ENCODE assay signal across 8 cellular contexts in the genomic region with DNA sequence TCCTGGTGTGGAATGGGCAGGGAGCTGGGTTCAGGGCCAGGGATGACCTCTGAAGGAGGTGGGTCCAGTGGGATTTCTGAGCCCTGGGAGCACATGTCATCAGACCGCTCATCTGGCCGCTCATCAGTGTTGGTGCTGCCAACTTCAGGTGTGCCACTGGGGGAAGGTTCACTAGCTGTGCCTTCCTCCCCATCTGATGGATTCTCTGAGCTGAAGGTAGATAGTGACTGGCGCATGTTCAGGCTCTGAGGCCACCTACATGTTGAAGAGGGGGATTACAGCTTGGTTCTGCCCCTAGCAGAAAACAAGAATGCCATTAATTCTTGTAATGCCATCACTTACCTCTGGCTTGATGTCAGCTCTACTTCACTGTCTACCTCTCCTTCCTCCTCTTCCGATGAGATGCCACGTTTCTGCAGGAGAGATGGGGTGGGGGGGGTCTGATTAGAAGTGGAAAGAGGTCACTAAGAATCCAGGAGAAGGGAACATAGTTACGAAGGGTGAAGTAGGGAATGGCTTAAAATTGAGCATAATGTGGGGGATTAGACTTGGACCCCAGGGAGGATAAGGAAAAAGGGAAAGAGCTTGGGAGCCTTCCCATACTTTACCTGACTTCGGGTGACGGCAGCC. TPM values are rescaled to one million over a fixed set of nuclear protein-coding genes. Genes with fewer than 3 reads are reported as not detected.
DNase-seq lines count a peak whose midpoint lies in the region; ATAC-seq, FAIRE-seq and TF ChIP-seq lines count a peak whose summit lies in the region.

No MANE protein-coding gene starts in this region.

- CTCF ChIA-PET in activated CD4-positive, alpha-beta T cell treated with anti-CD3 and anti-CD28 coated beads, Interleukin-2, amount 10 ng/mL, durations not matched to agents 7 days and 5 days (lab: Charles Lee) = interaction anchor here (0.8 to 2.0 kb wide), 12 partner anchors 8 to 161 kb away, joined by 3 to 11 read pairs (median 4); a partner anchor contains a TSS

- TF ChIP-seq EP300 in stomach (IDR thresholded peaks at IDR 0.05) = no peak

- H3K27ac ChIP-seq in fibroblast of lung (ENCODE audit: insufficient read depth, low read length) (peak overlapping the region; percentile 2), stomach (peak overlapping the region in 4 of 5 donors; percentile 3 to 54 (median 32))

- H3K4me1 ChIP-seq in fibroblast of lung (ENCODE audit: control insufficient read depth, extremely low read depth, insufficient read depth, low read length) (peaks cover 24% of the 10 kb centered on the region), stomach (peaks cover 0 to 59% (median 36%) of the 10 kb centered on the region in 4 donors)

- H3K9ac ChIP-seq in fibroblast of lung (ENCODE audit: insufficient read depth, low read length) = no peak overlapping the region

- no peak overlapping the region for H3K4me3 ChIP-seq in fibroblast of lung (replicated peaks in 1 of 4; ENCODE audit: control extremely low read depth in 1 of 4, insufficient read depth in 1 of 4, low read depth in 3 of 4, low read length in 4 of 4)
- no peak overlapping the region for H3K4me3 ChIP-seq in stomach

- no peak overlapping the region for H3K4me3 Mint-ChIP-seq in activated CD4-positive, alpha-beta T cell treated with anti-CD3 and anti-CD28 coated beads, Interleukin-2, amount 10 ng/mL, durations not matched to agents 7 days and 5 days

- peak; percentile 20 for DNase-seq in activated T-cell treated with anti-CD3 and anti-CD28 coated beads, Interleukin-2, amount 50 U/mL, for 1 hour
- no peak for DNase-seq in activated T-cell treated with anti-CD3 and anti-CD28 coated beads for 4 hours
- DNase-seq in RKO (ENCODE audit: low spot score) = peak; percentile 64
- DNase-seq in fibroblast of lung (ENCODE audit: low read depth in 2 of 2) = no peak
- no peak for DNase-seq in stomach
- no peak for DNase-seq in activated CD4-positive, alpha-beta T cell treated with anti-CD3 and anti-CD28 coated beads, Interleukin-2, amount 10 ng/mL, durations not matched to agents 7 days and 5 days
- DNase-seq in GM19239 (ENCODE audit: insufficient read length, low spot score) = no peak

- H3K9me3 ChIP-seq in fibroblast of lung (ENCODE audit: control insufficient read depth, insufficient read depth, low read depth, low read length) = no peaks in the 10 kb centered on the region
- no peaks in the 10 kb centered on the region for H3K9me3 ChIP-seq in stomach

- POLR2A ChIA-PET in activated CD4-positive, alpha-beta T cell treated with anti-CD3 and anti-CD28 coated beads, Interleukin-2, amount 10 ng/mL, durations not matched to agents 7 days and 5 days (lab: Charles Lee) = interaction anchor here (1.4 kb wide), 1 partner anchor 19 kb away, joined by 3 read pairs; a partner anchor contains a TSS

- no peak overlapping the region for H3K27ac Mint-ChIP-seq in activated CD4-positive, alpha-beta T cell treated with anti-CD3 and anti-CD28 coated beads, Interleukin-2, amount 10 ng/mL, durations not matched to agents 7 days and 5 days

- H3K36me3 Mint-ChIP-seq in activated CD4-positive, alpha-beta T cell treated with anti-CD3 and anti-CD28 coated beads, Interleukin-2, amount 10 ng/mL, durations not matched to agents 7 days and 5 days (ENCODE audit: low read depth) = peaks cover 46% of the 10 kb centered on the region

- peaks cover 7% of the 10 kb centered on the region for H3K79me2 ChIP-seq in fibroblast of lung (ENCODE audit: control insufficient read depth, insufficient read depth, low read length)

- H3K27me3 ChIP-seq in fibroblast of lung (ENCODE audit: control insufficient read depth, insufficient read depth, low read length) = no peaks in the 10 kb centered on the region
- no peaks in the 10 kb centered on the region for H3K27me3 ChIP-seq in stomach

- FAIRE-seq in GM19239 (lab: Jason Lieb, UNC) = no peak

- ATAC-seq in GM19452 (IDR thresholded peaks at IDR 0.05; ENCODE audit: unreplicated experiment) = no peak

- WGBS in stomach, 5 donors = 75 to 81% (median 76%) methylated on average over 8 of the region's 8 CpGs

- no peaks in the 10 kb centered on the region for H3K9me3 Mint-ChIP-seq in activated CD4-positive, alpha-beta T cell treated with anti-CD3 and anti-CD28 coated beads, Interleukin-2, amount 10 ng/mL, durations not matched to agents 7 days and 5 days

- H3K36me3 ChIP-seq in fibroblast of lung (ENCODE audit: control insufficient read depth, insufficient read depth, low read length) (peaks cover 45% of the 10 kb centered on the region), stomach (peaks cover 59 to 100% (median 100%) of the 10 kb centered on the region in 4 donors)

- H3K4me2 ChIP-seq in fibroblast of lung (ENCODE audit: extremely low read depth, insufficient read depth, low read length) = no peak overlapping the region

- intact Hi-C loops in stomach (cut with DNase I; ENCODE audit: low total_unique reads) = no loop called here

- H3K4me1 Mint-ChIP-seq in activated CD4-positive, alpha-beta T cell treated with anti-CD3 and anti-CD28 coated beads, Interleukin-2, amount 10 ng/mL, durations not matched to agents 7 days and 5 days = peaks cover 1% of the 10 kb centered on the region

- H3K27me3 Mint-ChIP-seq in activated CD4-positive, alpha-beta T cell treated with anti-CD3 and anti-CD28 coated beads, Interleukin-2, amount 10 ng/mL, durations not matched to agents 7 days and 5 days = no peaks in the 10 kb centered on the region

- no peak for TF ChIP-seq POLR2A in stomach (IDR thresholded peaks at IDR 0.05)

- H4K20me1 ChIP-seq in fibroblast of lung (ENCODE audit: control insufficient read depth, extremely low read depth, insufficient read depth, low read length) = no peaks in the 10 kb centered on the region

- peak in 1 of 2 donors; percentile 13 for TF ChIP-seq CTCF in fibroblast of lung (conservative IDR thresholded peaks at IDR 0.05 in 1 of 2, IDR thresholded peaks at IDR 0.05 in 1 of 2; ENCODE audit: low read depth in 1 of 2, low read length in 2 of 2)
- TF ChIP-seq CTCF in stomach (IDR thresholded peaks at IDR 0.05) = no peak

- no peak overlapping the region for H2AFZ ChIP-seq in fibroblast of lung (ENCODE audit: low read length)

RNA-seq across cellular contexts. Expression of a gene that starts 17.2 kb away (rescaled TPM):
- total RNA-seq in fibroblast of lung = 37.8 and 40.8 TPM in 2 replicates
- polyA plus RNA-seq in fibroblast of lung = 31.2 and 31.6 TPM in 2 replicates
- 23.9 and 24.4 TPM in 2 replicates for polyA plus RNA-seq in fibroblast of lung (2012)
- polyA minus RNA-seq in fibroblast of lung (ENCODE audit: low replicate concordance) = 69.0 and 85.2 TPM in 2 replicates
- total RNA-seq in stomach = 100 to 1,000 TPM in 1 of 5 donors, 10 to 100 TPM in 4; 13.2 to 279 (median 43.3) TPM
- polyA plus RNA-seq in stomach = 1 to 10 TPM; 5.4 to 9.8 (median 6.0) TPM
- total RNA-seq in activated CD4-positive, alpha-beta T cell treated with anti-CD3 and anti-CD28 coated beads, Interleukin-2, amount 10 ng/mL, durations not matched to agents 7 days and 5 days = 10 to 100 TPM; 26.0 to 26.1 TPM

RNA-seq across cellular contexts. Expression of a gene that starts 19.0 kb away (rescaled TPM):
- total RNA-seq in fibroblast of lung (37.8 and 39.3 TPM in 2 replicates), stomach (10 to 100 TPM in 4 of 5 donors, not detected in 1; 24.0 to 36.5 (median 32.0) TPM)
- polyA plus RNA-seq in fibroblast of lung (19.8 and 25.9 TPM in 2 replicates), stomach (10 to 100 TPM; 22.6 to 32.7 (median 27.4) TPM)
- 23.5 and 33.8 TPM in 2 replicates for polyA plus RNA-seq in fibroblast of lung (2012)
- 27.3 and 27.9 TPM in 2 replicates for polyA minus RNA-seq in fibroblast of lung (ENCODE audit: low replicate concordance)
- total RNA-seq in activated CD4-positive, alpha-beta T cell treated with anti-CD3 and anti-CD28 coated beads, Interleukin-2, amount 10 ng/mL, durations not matched to agents 7 days and 5 days = 10 to 100 TPM; 32.6 to 35.9 TPM

RNA-seq across cellular contexts. Expression of a gene that starts 25.2 kb away (rescaled TPM):
- total RNA-seq in fibroblast of lung (not detected in 2 replicates), stomach (not detected)
- polyA plus RNA-seq in fibroblast of lung (not detected in 2 replicates), stomach (not detected)
- polyA plus RNA-seq in fibroblast of lung (2012) = not detected in 2 replicates
- polyA minus RNA-seq in fibroblast of lung (ENCODE audit: low replicate concordance) = not detected in 2 replicates
- not detected for total RNA-seq in activated CD4-positive, alpha-beta T cell treated with anti-CD3 and anti-CD28 coated beads, Interleukin-2, amount 10 ng/mL, durations not matched to agents 7 days and 5 days

RNA-seq across cellular contexts. Expression of a gene that starts 30.2 kb away (rescaled TPM):
- total RNA-seq in fibroblast of lung (251 and 271 TPM in 2 replicates), stomach (100 to 1,000 TPM; 109 to 509 (median 431) TPM)
- polyA plus RNA-seq in fibroblast of lung (315 and 374 TPM in 2 replicates), stomach (100 to 1,000 TPM; 407 to 714 (median 486) TPM)
- 674 and 727 TPM in 2 replicates for polyA plus RNA-seq in fibroblast of lung (2012)
- polyA minus RNA-seq in fibroblast of lung (ENCODE audit: low replicate concordance) = 1,406 and 1,607 TPM in 2 replicates
- total RNA-seq in activated CD4-positive, alpha-beta T cell treated with anti-CD3 and anti-CD28 coated beads, Interleukin-2, amount 10 ng/mL, durations not matched to agents 7 days and 5 days = 100 to 1,000 TPM; 882 to 943 TPM

RNA-seq across cellular contexts. Expression of a gene that starts 40.5 kb away (rescaled TPM):
- total RNA-seq in fibroblast of lung (30.3 and 48.1 TPM in 2 replicates), stomach (100 to 1,000 TPM in 3 of 5 donors, 10 to 100 TPM in 2; 44.3 to 194 (median 105) TPM)
- polyA plus RNA-seq in fibroblast of lung (114 and 157 TPM in 2 replicates), stomach (100 to 1,000 TPM; 194 to 437 (median 306) TPM)
- polyA plus RNA-seq in fibroblast of lung (2012) = 231 and 250 TPM in 2 replicates
- polyA minus RNA-seq in fibroblast of lung (ENCODE audit: low replicate concordance) = 139 and 250 TPM in 2 replicates
- 100 to 1,000 TPM; 223 to 229 TPM for total RNA-seq in activated CD4-positive, alpha-beta T cell treated with anti-CD3 and anti-CD28 coated beads, Interleukin-2, amount 10 ng/mL, durations not matched to agents 7 days and 5 days

Comparison
In these comparisons a context has a peak if more than half of its experiments do, and no peak if none do; other contexts are left out.
1. DNase-seq: peak in activated T-cell treated with anti-CD3 and anti-CD28 coated beads, Interleukin-2, amount 50 U/mL, for 1 hour (single experiment) and RKO (single experiment); none in activated T-cell treated with anti-CD3 and anti-CD28 coated beads for 4 hours (single experiment), fibroblast of lung (0 of 2), stomach (single experiment), activated CD4-positive, alpha-beta T cell treated with anti-CD3 and anti-CD28 coated beads, Interleukin-2, amount 10 ng/mL, durations not matched to agents 7 days and 5 days (single experiment) and GM19239 (single experiment).